Comparison of ENCODE assay signal across 22 cellular contexts in genomic region chr2:239198221-239198620, GRCh38.
DNase-seq lines count a peak whose midpoint lies in the region; ATAC-seq, FAIRE-seq and TF ChIP-seq lines count a peak whose summit lies in the region.
"Had no signal": no experiment of that assay in that cellular context is flagged by ENCODE, and none has a peak within 500 bp of the region (broad histone marks: within the 10 kb centered on the region; RNA-seq: fewer than 3 reads in every experiment).

No MANE protein-coding gene starts in this region.

- H3K27me3 ChIP-seq in heart right ventricle (no peaks in the 10 kb centered on the region), spleen (replicated peaks in 1 of 7) (no peaks in the 10 kb centered on the region)
- H3K27me3 ChIP-seq: tibial artery had no signal

- H3K9ac ChIP-seq in kidney (ENCODE audit: low read length in 2 of 2): no peak overlapping the region
- H3K9ac ChIP-seq: parathyroid adenoma, SK-N-SH had no signal

- H3K4me3 ChIP-seq in heart right ventricle: no peak overlapping the region
- H3K4me3 ChIP-seq in kidney (ENCODE audit: low read length in 2 of 2): no peak overlapping the region
- no peak overlapping the region for H3K4me3 ChIP-seq in spleen
- H3K4me3 ChIP-seq: tibial artery had no signal

- no peak for TF ChIP-seq CTCF in heart right ventricle (IDR thresholded peaks at IDR 0.05)
- TF ChIP-seq CTCF in kidney (IDR thresholded peaks at IDR 0.05; ENCODE audit: borderline replicate concordance, extremely low read depth, insufficient read depth): no peak
- TF ChIP-seq CTCF in spleen (IDR thresholded peaks at IDR 0.05 in 8 of 11, conservative IDR thresholded peaks at IDR 0.05 in 3 of 11): no peak

- no peaks in the 10 kb centered on the region for H3K9me3 ChIP-seq in heart right ventricle
- H3K9me3 ChIP-seq in kidney (ENCODE audit: control insufficient read depth in 1 of 2, low read length in 2 of 2): no peaks in the 10 kb centered on the region
- no peaks in the 10 kb centered on the region for H3K9me3 ChIP-seq in spleen
- H3K9me3 ChIP-seq: SK-N-SH, tibial artery had no signal

- DNase-seq in left ventricle myocardium superior (peak; percentile 21), heart right ventricle (no peak), kidney (peak; percentile 36), spleen (peak; percentile 57)
- DNase-seq: activated CD4-positive, alpha-beta T cell treated with anti-CD3 and anti-CD28 coated beads, Interleukin-2, amount 50 U/mL, for 48 hours; activated effector memory CD4-positive, alpha-beta T cell treated with Interleukin-2 at 50 U/mL for 16 hours; DMS53; glutamatergic neuron; NCI-H1092; NCI-H1694 treated with DMSO at 0.1 percent for 48 hours; NCI-H524 treated with DMSO at 0.1 percent for 48 hours; nephron progenitor cell; SK-N-SH; stimulated activated CD4-positive, alpha-beta T cell treated with anti-CD3 and anti-CD28 coated beads, Interleukin-15, amount 100 ng/mL, for 24 hours; stimulated activated naive CD8-positive, alpha-beta T cell treated with anti-CD3 and anti-CD28 coated beads, Interleukin-15, Interleukin-2, amounts not matched to agents 100 U/mL and 50 U/mL, for 24 hours had no signal

- intact Hi-C loops in left ventricle myocardium superior (cut with micrococcal nuclease) (no loop called here), heart right ventricle (cut with DNase I) (no loop called here), kidney (cut with DNase I) (no loop called here), spleen (cut with DNase I; ENCODE audit: low total_unique reads) (no loop called here)

- WGBS in heart right ventricle, 2 donors: 90 to 93% methylated on average over 8 of the region's 8 CpGs
- 84 to 98% (median 92%) methylated on average over 8 of the region's 8 CpGs for WGBS in spleen, 5 donors

- peaks cover 9 to 38% (median 22%) of the 10 kb centered on the region in 9 donors for H3K4me1 ChIP-seq in heart right ventricle
- H3K4me1 ChIP-seq in kidney (ENCODE audit: control insufficient read depth in 1 of 2, insufficient read depth in 1 of 2, low read depth in 1 of 2, low read length in 2 of 2): peaks cover 0 to 2% of the 10 kb centered on the region in 2 donors
- H3K4me1 ChIP-seq in spleen: peaks cover 0 to 36% (median 7%) of the 10 kb centered on the region in 6 donors
- H3K4me1 ChIP-seq: parathyroid adenoma had no signal

- no peak for ATAC-seq in left ventricle myocardium superior
- no peak for ATAC-seq in heart right ventricle
- ATAC-seq in GM19035 (IDR thresholded peaks at IDR 0.05; ENCODE audit: unreplicated experiment): no peak
- ATAC-seq in GM18868 (IDR thresholded peaks at IDR 0.05; ENCODE audit: unreplicated experiment): no peak
- ATAC-seq in HG02884 (IDR thresholded peaks at IDR 0.05; ENCODE audit: unreplicated experiment): no peak
- ATAC-seq: activated CD4-positive, CD25-positive, alpha-beta regulatory T cell treated with anti-CD3 and anti-CD28 coated beads, Interleukin-2, amount 50 U/mL, for 24 hours; stimulated activated naive CD8-positive, alpha-beta T cell treated with anti-CD3 and anti-CD28 coated beads, Interleukin-15, Interleukin-2, amounts not matched to agents 100 U/mL and 50 U/mL, for 24 hours had no signal

- FAIRE-seq in kidney (lab: Jason Lieb, UNC): no peak
- FAIRE-seq: keratinocyte had no signal

- TF ChIP-seq POLR2A in spleen (IDR thresholded peaks at IDR 0.05): no peak

- H3K27ac ChIP-seq in heart right ventricle (peak overlapping the region in 2 of 10 donors; percentile 41 to 73), kidney (ENCODE audit: low read depth in 2 of 2, low read length in 2 of 2) (no peak overlapping the region), spleen (peak overlapping the region in 2 of 8 donors; percentile 68 to 81)
- H3K27ac ChIP-seq: parathyroid adenoma had no signal

- H3K36me3 ChIP-seq in heart right ventricle (peaks cover 0 to 33% (median 5%) of the 10 kb centered on the region in 9 donors), kidney (ENCODE audit: control insufficient read depth in 1 of 2, insufficient read depth in 2 of 2, low read length in 2 of 2) (peaks cover 0 to 3% of the 10 kb centered on the region in 2 donors), spleen (peaks cover 0 to 74% (median 13%) of the 10 kb centered on the region in 6 donors)

Comparison
In these comparisons a context has a peak if more than half of its experiments do, and no peak if none do; other contexts are left out.
1. DNase-seq: peak in left ventricle myocardium superior (single experiment), kidney (single experiment) and spleen (single experiment); none in heart right ventricle (0 of 2).